Comparison of ENCODE assay signal across 15 cellular contexts in the genomic region with DNA sequence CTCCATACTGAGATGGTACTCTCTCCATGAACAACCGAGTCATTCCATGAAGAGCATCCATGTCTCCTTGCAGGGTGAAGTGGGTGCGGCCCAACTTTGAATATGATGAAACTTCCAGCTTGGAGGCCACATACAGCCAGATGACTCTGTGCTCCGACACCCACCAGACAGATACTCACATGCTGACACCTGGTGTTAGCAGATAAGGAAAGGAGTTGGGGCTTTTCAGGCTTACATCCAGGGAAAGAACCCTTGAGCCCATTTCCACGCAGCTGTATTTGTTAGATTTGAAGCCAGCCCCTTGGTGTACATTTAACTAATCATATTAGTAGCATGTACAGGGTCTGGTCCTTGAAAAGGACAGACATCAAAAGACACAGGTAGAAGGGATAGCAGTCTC.
"Had no signal": no experiment of that assay in that cellular context is flagged by ENCODE, and none has a peak within 500 bp of the region (broad histone marks: within the 10 kb centered on the region; RNA-seq: fewer than 3 reads in every experiment).

No MANE protein-coding gene starts in this region.

- H3K9me3 Mint-ChIP-seq: dendritic cell treated with granulocyte-macrophage colony-stimulating factor and Interleukin-4, amounts not matched to agents 40 ng/mL and 50 ng/mL, for 4 days; naive thymus-derived CD4-positive, alpha-beta T cell; type B pancreatic cell had no signal

- H3K36me3 ChIP-seq: ovary had no signal

- DNase-seq: foreskin melanocyte; head of caudate nucleus; hippocampal formation; left colon; left ventricle myocardium superior; naive thymus-derived CD4-positive, alpha-beta T cell; nucleus accumbens; ovary; right cardiac atrium; stimulated activated CD4-positive, alpha-beta T cell treated with anti-CD3 and anti-CD28 coated beads, Interleukin-2, amount 100 ng/mL, for 48 hours; stimulated activated naive CD4-positive, alpha-beta T cell treated with Interleukin-2 at 50 U/mL for 16 hours had no signal

- H3K27ac ChIP-seq: ovary had no signal

- H3K4me2 ChIP-seq: smooth muscle cell had no signal

- H3K4me3 Mint-ChIP-seq: dendritic cell treated with granulocyte-macrophage colony-stimulating factor and Interleukin-4, amounts not matched to agents 40 ng/mL and 50 ng/mL, for 4 days; naive thymus-derived CD4-positive, alpha-beta T cell; type B pancreatic cell had no signal

- ATAC-seq: left colon; left ventricle myocardium superior; naive thymus-derived CD4-positive, alpha-beta T cell; right cardiac atrium had no signal

- H3K4me1 Mint-ChIP-seq: naive thymus-derived CD4-positive, alpha-beta T cell had no signal

- H3K27me3 ChIP-seq: ovary had no signal

- H3K9me3 ChIP-seq: ovary had no signal

- H3K36me3 Mint-ChIP-seq: naive thymus-derived CD4-positive, alpha-beta T cell; type B pancreatic cell had no signal

- H3K4me3 ChIP-seq: lung, ovary, smooth muscle cell had no signal

- H3K27me3 Mint-ChIP-seq: dendritic cell treated with granulocyte-macrophage colony-stimulating factor and Interleukin-4, amounts not matched to agents 40 ng/mL and 50 ng/mL, for 4 days; type B pancreatic cell had no signal

- H3K27ac Mint-ChIP-seq: dendritic cell treated with granulocyte-macrophage colony-stimulating factor and Interleukin-4, amounts not matched to agents 40 ng/mL and 50 ng/mL, for 4 days; naive thymus-derived CD4-positive, alpha-beta T cell; type B pancreatic cell had no signal
